1 cellular context compared by ENCODE assay signal in the genomic region with DNA sequence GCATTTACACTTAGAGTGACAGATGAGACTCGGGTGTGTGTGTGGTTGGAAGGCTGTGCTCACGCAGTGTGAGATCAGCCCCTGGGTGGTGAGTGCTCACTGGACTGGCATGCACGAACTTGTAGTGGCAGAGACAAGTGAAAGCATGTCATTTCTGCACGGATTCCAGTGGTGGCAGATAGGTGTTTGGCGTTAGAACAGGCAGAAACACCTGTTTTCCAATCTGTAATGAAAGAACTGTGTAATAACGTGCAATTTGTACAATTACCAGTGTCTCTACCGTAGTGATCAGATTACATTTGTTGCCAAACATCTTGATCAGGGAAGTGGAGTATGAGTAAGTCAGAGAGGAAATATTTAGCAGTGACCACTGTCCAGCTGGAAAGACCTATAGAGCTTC.
TF ChIP-seq lines count a peak whose summit lies in the region.

No MANE protein-coding gene starts in this region.

TF ChIP-seq in IMR-90, 13 proteins besides CTCF, POLR2A, EP300 and RAD21:
- TF ChIP-seq BHLHE40 (IDR thresholded peaks at IDR 0.05; ENCODE audit: low read depth, low read length): peak; percentile 68; the same call in 1 of the 2 replicates
- TF ChIP-seq NFE2L2 (IDR thresholded peaks at IDR 0.05; ENCODE audit: low read depth, low read length): no peak
- TF ChIP-seq MXI1 (IDR thresholded peaks at IDR 0.05; ENCODE audit: borderline replicate concordance, low read depth, low read length): 0 out of 2 replicates have a peak, but pooled peaks have one; percentile 51
- 0 out of 2 replicates have a peak, but pooled peaks have one; percentile 15 for TF ChIP-seq MAZ (IDR thresholded peaks at IDR 0.05; ENCODE audit: borderline replicate concordance, low read depth, low read length)
- peak; percentile 61; the same call in 1 of the 2 replicates for TF ChIP-seq CEBPB (IDR thresholded peaks at IDR 0.05; ENCODE audit: low read depth, low read length)
TF ChIP-seq in IMR-90: peak in this region for 4.
